24 cellular contexts compared by ENCODE assay signal in the genomic region with DNA sequence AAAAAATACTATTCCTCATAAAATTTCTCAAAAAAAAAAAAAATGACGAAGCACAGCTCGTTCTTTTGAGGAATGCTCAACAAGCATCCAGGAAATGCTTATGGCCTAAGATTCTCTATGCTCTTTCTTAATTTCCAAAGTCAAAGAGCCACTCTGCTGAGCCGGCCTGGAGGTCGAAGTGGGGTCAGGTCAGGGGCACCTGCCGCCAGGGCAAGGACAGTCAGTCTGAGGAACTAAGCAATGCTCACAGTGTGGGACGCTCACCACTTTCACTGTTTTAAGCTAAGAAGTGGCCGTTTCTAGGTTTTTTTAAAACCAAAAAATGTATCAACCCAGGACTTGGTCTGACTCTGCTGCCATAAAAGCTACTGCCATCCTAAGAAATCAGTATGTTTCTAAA. TPM values are rescaled to one million over a fixed set of nuclear protein-coding genes. Genes with fewer than 3 reads are reported as not detected.
A peak's percentile ranks its signal among the peaks of the same experiment; 100 is the strongest.
DNase-seq lines count a peak whose midpoint lies in the region; ATAC-seq, FAIRE-seq and TF ChIP-seq lines count a peak whose summit lies in the region.
"Had no signal": no experiment of that assay in that cellular context is flagged by ENCODE, and none has a peak within 500 bp of the region (broad histone marks: within the 10 kb centered on the region; RNA-seq: fewer than 3 reads in every experiment).

No MANE protein-coding gene starts in this region.

- H4K8ac ChIP-seq in trophoblast cell (ENCODE audit: low read depth, low read length), result no peak overlapping the region

- H3F3A ChIP-seq in GM23338 (replicated peaks; ENCODE audit: low read depth), result 0 out of 2 replicates have a peak, but pooled peaks cover 10% of the 10 kb centered on the region

- H2AFZ ChIP-seq in GM23338 (no peak overlapping the region), trophoblast cell (ENCODE audit: insufficient read depth, low read length, poor library complexity) (no peak overlapping the region)

- no peaks in the 10 kb centered on the region for H3K79me1 ChIP-seq in trophoblast cell (ENCODE audit: low read length)

- no peaks in the 10 kb centered on the region for H3K9me3 ChIP-seq in A549
- no peaks in the 10 kb centered on the region for H3K9me3 ChIP-seq in kidney (ENCODE audit: control insufficient read depth in 1 of 2, low read length in 2 of 2)
- H3K9me3 ChIP-seq in trophoblast cell (ENCODE audit: insufficient read depth, low read depth, low read length), result no peaks in the 10 kb centered on the region
- H3K9me3 ChIP-seq: Caco-2 had no signal

- H3K4ac ChIP-seq in trophoblast cell (ENCODE audit: low read depth, low read length), result peak overlapping the region; percentile 26

- no peak for FAIRE-seq in A549 (lab: Jason Lieb, UNC)
- FAIRE-seq in kidney (lab: Jason Lieb, UNC), result no peak
- FAIRE-seq: GM12878, H1 had no signal

- CTCF ChIA-PET in A549 (lab: Yijun Ruan, JAX), result interaction anchor here (0.6 to 5.3 kb wide), 9 partner anchors 9 to 829 kb away, joined by 3 to 29 read pairs (median 5); no protein-coding TSS in a partner anchor

- H3K4me3 ChIP-seq in A549 (no peak overlapping the region), GM23338 (no peak overlapping the region), kidney (ENCODE audit: low read length in 2 of 2) (no peak overlapping the region), trophoblast cell (ENCODE audit: low read depth, low read length) (no peak overlapping the region)
- H3K4me3 ChIP-seq: GM12878 had no signal

- no peak for TF ChIP-seq POLR2A in A549 (IDR thresholded peaks at IDR 0.05; ENCODE audit: low read length)

- H4K20me1 ChIP-seq in GM23338 (replicated peaks; ENCODE audit: insufficient read depth), result peaks cover 72% of the 10 kb centered on the region

- TF ChIP-seq RAD21 in A549 (conservative IDR thresholded peaks at IDR 0.05 in 1 of 2, IDR thresholded peaks at IDR 0.05 in 1 of 2), result no peak

- no peak overlapping the region for H3K27ac Mint-ChIP-seq in GM23338

- H3K23ac ChIP-seq in trophoblast cell (ENCODE audit: low read length), result no peak overlapping the region

- 64% methylated on average over 7 of the region's 7 CpGs for WGBS in A549 (ENCODE audit: missing lambda C conversion rate)
- WGBS in trophoblast cell (ENCODE audit: extremely low coverage, insufficient coverage, insufficient read length), result no CpG with 5 or more reads among the region's 7 CpGs

- no peak overlapping the region for H3K27ac ChIP-seq in A549
- peak overlapping the region; percentile 22; the same call in 1 of the 2 replicates for H3K27ac ChIP-seq in GM23338 (ENCODE audit: low read depth)
- no peak overlapping the region for H3K27ac ChIP-seq in kidney (ENCODE audit: low read depth in 2 of 2, low read length in 2 of 2)
- no peak overlapping the region for H3K27ac ChIP-seq in trophoblast cell (ENCODE audit: low read depth, low read length)
- H3K27ac ChIP-seq in substantia nigra (ENCODE audit: low read depth, low read length, poor library complexity, severe bottlenecking), result no peak overlapping the region

- H3K27me3 ChIP-seq in GM23338 (ENCODE audit: insufficient read depth) (no peaks in the 10 kb centered on the region), trophoblast cell (ENCODE audit: insufficient read depth, low read length) (no peaks in the 10 kb centered on the region)

- H2AK5ac ChIP-seq in trophoblast cell (ENCODE audit: low read length), result no peak overlapping the region

- H3K79me2 ChIP-seq in GM23338 (replicated peaks; ENCODE audit: insufficient read depth) (peaks cover 90% of the 10 kb centered on the region), trophoblast cell (ENCODE audit: control insufficient read depth, insufficient read depth, low read length, poor library complexity) (peaks cover 21% of the 10 kb centered on the region)

- POLR2A ChIA-PET in A549 (lab: Yijun Ruan, JAX), result no interaction called here

- no peak for DNase-seq in A549 (ENCODE audit: low read depth in 1 of 2, low spot score in 1 of 2)
- DNase-seq in GM23338 (ENCODE audit: low spot score), result no peak
- DNase-seq in kidney, result peak; percentile 22
- DNase-seq in trophoblast cell, result no peak
- no peak for DNase-seq in substantia nigra (lab: John Stamatoyannopoulos, UW)
- DNase-seq: Caco-2; CD4-positive, CD25-positive, alpha-beta regulatory T cell; DMS 273 treated with DMSO at 0.1 percent for 48 hours; DMS79 treated with DMSO at 0.1 percent for 48 hours; Kasumi-1; NCI-H1048; NCI-H1417 treated with DMSO at 0.1 percent for 48 hours; NCI-H187; NCI-H446; NCI-H526; Right ventricle myocardium superior had no signal

- H3K4me1 ChIP-seq in A549 (peaks cover 33% of the 10 kb centered on the region), GM23338 (ENCODE audit: insufficient read depth) (peaks cover 11% of the 10 kb centered on the region), kidney (ENCODE audit: control insufficient read depth in 1 of 2, insufficient read depth in 1 of 2, low read depth in 1 of 2, low read length in 2 of 2) (peaks cover 16 to 19% of the 10 kb centered on the region in 2 donors), trophoblast cell (ENCODE audit: control insufficient read depth in 1 of 2, insufficient read depth in 2 of 2, low read length in 2 of 2) (peaks cover 0 to 2% of the 10 kb centered on the region in 2 experiments)

- no peak for TF ChIP-seq EP300 in A549 (IDR thresholded peaks at IDR 0.05)

- H3K9me2 ChIP-seq in GM23338 (ENCODE audit: insufficient read depth), result no peaks in the 10 kb centered on the region

- H3K9me3 Mint-ChIP-seq in GM23338, result no peaks in the 10 kb centered on the region
- H3K9me3 Mint-ChIP-seq: CD4-positive, CD25-positive, alpha-beta regulatory T cell had no signal

- no peak overlapping the region for H4K12ac ChIP-seq in trophoblast cell (ENCODE audit: low read depth, low read length)

- no peak overlapping the region for H2BK5ac ChIP-seq in trophoblast cell (ENCODE audit: low read depth, low read length, poor library complexity)

- no peak overlapping the region for H4K91ac ChIP-seq in trophoblast cell (ENCODE audit: low read depth, low read length)

- H3K4me1 Mint-ChIP-seq in GM23338, result peaks cover 24% of the 10 kb centered on the region; the same call in 2 of the 3 replicates

- peaks cover 67% of the 10 kb centered on the region for H3K36me3 Mint-ChIP-seq in GM23338 (ENCODE audit: low read depth)

- no peak overlapping the region for H2BK12ac ChIP-seq in trophoblast cell (ENCODE audit: low read length)

- peaks cover 3% of the 10 kb centered on the region for H3K27me3 Mint-ChIP-seq in GM23338 (ENCODE audit: insufficient read depth, low read depth, poor library complexity)
- H3K27me3 Mint-ChIP-seq: CD4-positive, CD25-positive, alpha-beta regulatory T cell had no signal

- intact Hi-C loops in kidney (cut with DNase I), result no loop called here

- H3K4me2 ChIP-seq in A549 (peak overlapping the region; percentile 29), GM23338 (no peak overlapping the region), trophoblast cell (ENCODE audit: low read length) (no peak overlapping the region)

- no peak overlapping the region for H3K14ac ChIP-seq in trophoblast cell (ENCODE audit: low read length)

- TF ChIP-seq CTCF in A549 (IDR thresholded peaks at IDR 0.05) (no peak), GM23338 (conservative IDR thresholded peaks at IDR 0.05; ENCODE audit: low read depth in 2 of 2) (no peak), kidney (IDR thresholded peaks at IDR 0.05; ENCODE audit: borderline replicate concordance, extremely low read depth, insufficient read depth) (no peak)

- H3K4me3 Mint-ChIP-seq in GM23338, result no peak overlapping the region
- H3K4me3 Mint-ChIP-seq: CD4-positive, CD25-positive, alpha-beta regulatory T cell had no signal

- ATAC-seq in A549 (no peak), GM23338 (no peak), GM21576 (IDR thresholded peaks at IDR 0.05; ENCODE audit: unreplicated experiment) (no peak), HG03095 (IDR thresholded peaks at IDR 0.05; ENCODE audit: unreplicated experiment) (no peak)
- ATAC-seq: GM12878, HCT116 had no signal

- H3K36me3 ChIP-seq in GM23338 (ENCODE audit: insufficient read depth), result peaks cover 23% of the 10 kb centered on the region
- peaks cover 14 to 31% of the 10 kb centered on the region in 2 donors for H3K36me3 ChIP-seq in kidney (ENCODE audit: control insufficient read depth in 1 of 2, insufficient read depth in 2 of 2, low read length in 2 of 2)
- peaks cover 47 to 60% of the 10 kb centered on the region in 2 experiments for H3K36me3 ChIP-seq in trophoblast cell (ENCODE audit: control insufficient read depth in 1 of 2, insufficient read depth in 2 of 2, low read length in 2 of 2)

- H2BK120ac ChIP-seq in trophoblast cell (ENCODE audit: insufficient read depth, low read length, poor library complexity), result no peak overlapping the region

- H3K9ac ChIP-seq in kidney (ENCODE audit: low read length in 2 of 2) (no peak overlapping the region), trophoblast cell (ENCODE audit: low read length) (no peak overlapping the region)

- H3K18ac ChIP-seq in trophoblast cell (ENCODE audit: low read length), result no peak overlapping the region

RNA-seq across cellular contexts. Expression of a gene that starts 17.3 kb away (rescaled TPM):
- polyA plus RNA-seq in A549 (2011; rRNA removed) (31.4 and 31.8 TPM in 2 replicates), A549 (2017; fragmentation: RNase III; extraction: RNeasy Plus Mini Kit Qiagen cat#74134 plus additional on column Dnase treatment) (33.4 to 37.9 TPM (median 37.8 TPM) in 3 replicates), GM23338 (2016; fragmentation: Nextera tagmentation; extraction: Ambion mirVana) (30.9 and 34.9 TPM in 2 replicates), kidney (ENCODE audit: insufficient read depth, low read depth, low replicate concordance) (21.9 TPM)
- polyA plus RNA-seq in A549 (2012; cell fraction: cytosol; rRNA removed), result 20.9 and 23.8 TPM in 2 replicates
- 23.7 and 28.7 TPM in 2 replicates for polyA plus RNA-seq in A549 (2012; cell fraction: nucleus; rRNA removed)
- 27.1 and 30.7 TPM in 2 replicates for polyA minus RNA-seq in A549 (2011; rRNA and poly(A)+ RNA removed)
- 64.3 and 64.5 TPM in 2 replicates for total RNA-seq in GM23338 (2014; rRNA removed; shearing (Covaris generic))
- 43.1 TPM for total RNA-seq in kidney
- polyA plus RNA-seq in trophoblast cell (2013), result 89.1 and 94.0 TPM in 2 replicates

RNA-seq across cellular contexts. Expression of a gene that starts 37.1 kb away (rescaled TPM):
- polyA plus RNA-seq in A549 (2011; rRNA removed) (0.63 and 0.81 TPM in 2 replicates), A549 (2017; fragmentation: RNase III; extraction: RNeasy Plus Mini Kit Qiagen cat#74134 plus additional on column Dnase treatment) (3.2 to 4.9 TPM (median 4.9 TPM) in 3 replicates), GM23338 (2016; fragmentation: Nextera tagmentation; extraction: Ambion mirVana) (0.16 TPM in 1 of 2 replicates, not detected in the other), kidney (ENCODE audit: insufficient read depth, low read depth, low replicate concordance) (0.30 TPM)
- 0.70 and 1.2 TPM in 2 replicates for polyA plus RNA-seq in A549 (2012; cell fraction: cytosol; rRNA removed)
- 16.7 and 18.5 TPM in 2 replicates for polyA plus RNA-seq in A549 (2012; cell fraction: nucleus; rRNA removed)
- 0.33 and 0.63 TPM in 2 replicates for polyA minus RNA-seq in A549 (2011; rRNA and poly(A)+ RNA removed)
- 0.24 TPM in 1 of 2 replicates, not detected in the other for total RNA-seq in GM23338 (2014; rRNA removed; shearing (Covaris generic))
- total RNA-seq in kidney, result 4.0 TPM
- 12.8 and 14.9 TPM in 2 replicates for polyA plus RNA-seq in trophoblast cell (2013)
- total RNA-seq: A673; CD4-positive, CD25-positive, alpha-beta regulatory T cell; GM12878; MCF 10A had no signal
- polyA plus RNA-seq: BJ; CD4-positive, CD25-positive, alpha-beta regulatory T cell had no signal

RNA-seq across cellular contexts. Expression of a gene that starts 55.7 kb away (rescaled TPM):
- polyA plus RNA-seq in A549 (2011; rRNA removed) (5.8 and 6.4 TPM in 2 replicates), A549 (2017; fragmentation: RNase III; extraction: RNeasy Plus Mini Kit Qiagen cat#74134 plus additional on column Dnase treatment) (6.3 to 9.7 TPM (median 8.4 TPM) in 3 replicates), GM23338 (2016; fragmentation: Nextera tagmentation; extraction: Ambion mirVana) (9.5 and 13.2 TPM in 2 replicates), kidney (ENCODE audit: insufficient read depth, low read depth, low replicate concordance) (107 TPM)
- 3.4 and 5.3 TPM in 2 replicates for polyA plus RNA-seq in A549 (2012; cell fraction: cytosol; rRNA removed)
- 9.6 and 12.0 TPM in 2 replicates for polyA plus RNA-seq in A549 (2012; cell fraction: nucleus; rRNA removed)
- 4.5 and 6.3 TPM in 2 replicates for polyA minus RNA-seq in A549 (2011; rRNA and poly(A)+ RNA removed)
- total RNA-seq in GM23338 (2014; rRNA removed; shearing (Covaris generic)), result 12.6 and 16.0 TPM in 2 replicates
- 29.7 TPM for total RNA-seq in kidney
- polyA plus RNA-seq in trophoblast cell (2013), result 40.3 and 44.3 TPM in 2 replicates
- total RNA-seq: A673; CD4-positive, CD25-positive, alpha-beta regulatory T cell; GM12878; MCF 10A; Right ventricle myocardium superior had no signal
- polyA plus RNA-seq: BJ; CD4-positive, CD25-positive, alpha-beta regulatory T cell had no signal
